In the genomic region with DNA sequence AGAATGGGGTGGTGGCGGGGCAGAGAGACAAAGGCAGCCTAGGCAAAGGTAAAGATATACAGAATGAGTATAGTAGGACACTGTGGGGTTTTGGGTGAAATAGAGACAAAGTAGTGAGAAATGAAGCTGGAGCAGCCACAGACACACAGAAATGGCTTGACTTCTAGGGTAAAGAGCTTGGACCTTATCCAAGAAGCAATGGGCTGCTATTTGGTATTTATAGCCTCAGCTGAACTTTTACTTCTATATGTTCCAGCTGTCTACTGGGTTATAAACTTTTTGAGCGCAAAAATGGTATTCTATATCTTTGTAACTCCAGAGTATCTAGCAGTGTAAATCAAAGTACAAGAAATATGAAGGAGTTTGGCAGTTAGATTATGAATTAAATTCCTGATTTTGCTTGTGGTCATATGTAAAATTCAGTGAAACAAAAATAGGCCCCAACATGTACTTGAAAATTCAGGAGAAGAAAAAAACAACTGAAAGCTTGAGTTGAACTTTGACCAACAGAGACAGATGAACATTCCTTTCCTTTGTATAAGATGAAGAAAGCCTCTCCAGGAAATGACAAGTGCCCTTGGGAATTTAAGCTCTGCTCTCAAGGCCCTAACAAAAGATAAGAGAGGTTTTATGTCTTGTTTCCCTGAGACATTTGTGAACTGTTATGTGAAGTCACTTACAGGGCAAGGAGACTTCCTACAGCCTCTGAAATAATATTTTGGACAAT, we compare ENCODE assay signal across 10 cellular contexts.
DNase-seq lines count a peak whose midpoint lies in the region; ATAC-seq and TF ChIP-seq lines count a peak whose summit lies in the region.
"Had no signal": no experiment of that assay in that cellular context is flagged by ENCODE, and none has a peak within 500 bp of the region (broad histone marks: within the 10 kb centered on the region; RNA-seq: fewer than 3 reads in every experiment).

No MANE protein-coding gene starts in this region.

- H3K4me3 Mint-ChIP-seq in GM23338 = peak overlapping the region; percentile 3; the same call in 1 of the 3 replicates

- no peak overlapping the region for H3K4me3 ChIP-seq in GM23338
- no peak overlapping the region for H3K4me3 ChIP-seq in SJSA1
- no peak overlapping the region for H3K4me3 ChIP-seq in foreskin fibroblast (ENCODE audit: low read depth in 1 of 2, low read length in 2 of 2)
- no peak overlapping the region for H3K4me3 ChIP-seq in skeletal muscle cell (ENCODE audit: low read depth, low read length)
- H3K4me3 ChIP-seq: body of pancreas had no signal

- H3K36me3 ChIP-seq in GM23338 (ENCODE audit: insufficient read depth) (no peaks in the 10 kb centered on the region), SJSA1 (no peaks in the 10 kb centered on the region)

- peaks cover 2% of the 10 kb centered on the region for H3K27me3 Mint-ChIP-seq in GM23338 (ENCODE audit: insufficient read depth, low read depth, poor library complexity)

- H3K4me1 ChIP-seq in GM23338 (ENCODE audit: insufficient read depth) = peaks cover 25% of the 10 kb centered on the region
- peaks cover 38% of the 10 kb centered on the region for H3K4me1 ChIP-seq in SJSA1 (replicated peaks)
- H3K4me1 ChIP-seq: body of pancreas had no signal

- H3K27ac Mint-ChIP-seq in GM23338 = peak overlapping the region; percentile 62; the same call in 1 of the 2 replicates

- no peaks in the 10 kb centered on the region for H4K20me1 ChIP-seq in GM23338 (replicated peaks; ENCODE audit: insufficient read depth)

- ATAC-seq in GM23338 (peak; percentile 70), GM21381 (IDR thresholded peaks at IDR 0.05; ENCODE audit: unreplicated experiment) (no peak), HG03139 (IDR thresholded peaks at IDR 0.05; ENCODE audit: unreplicated experiment) (no peak)
- ATAC-seq: body of pancreas had no signal

- TF ChIP-seq CTCF in GM23338 (conservative IDR thresholded peaks at IDR 0.05; ENCODE audit: low read depth in 2 of 2) = no peak
- no peak for TF ChIP-seq CTCF in foreskin fibroblast (IDR thresholded peaks at IDR 0.05; ENCODE audit: low read depth, low read length)

- no peaks in the 10 kb centered on the region for H3K36me3 Mint-ChIP-seq in GM23338 (ENCODE audit: low read depth)

- DNase-seq in GM23338 (ENCODE audit: low spot score) (peak; percentile 69), SJSA1 (ENCODE audit: low read depth in 1 of 2, low spot score in 2 of 2) (peak; percentile 42 to 86), foreskin fibroblast (peak; percentile 80 to 86), skeletal muscle cell (ENCODE audit: low read depth) (peak; percentile 70), pons (ENCODE audit: low spot score) (no peak), DMS114 treated with DMSO at 0.1 percent for 48 hours (lab: John Stamatoyannopoulos, UW; ENCODE audit: unreplicated experiment) (no peak)
- DNase-seq: body of pancreas, NCI-H446 had no signal

- peak overlapping the region; percentile 19; the same call in 1 of the 2 replicates for H3K4me2 ChIP-seq in GM23338

- no peaks in the 10 kb centered on the region for H3K9me3 ChIP-seq in SJSA1 (replicated peaks)
- H3K9me3 ChIP-seq: body of pancreas had no signal

- H3K27ac ChIP-seq in GM23338 (ENCODE audit: low read depth) = peak overlapping the region; percentile 75
- peak overlapping the region; percentile 96 for H3K27ac ChIP-seq in SJSA1
- H3K27ac ChIP-seq: body of pancreas had no signal

- no peaks in the 10 kb centered on the region for H3K27me3 ChIP-seq in GM23338 (ENCODE audit: insufficient read depth)
- H3K27me3 ChIP-seq in SJSA1 (replicated peaks) = no peaks in the 10 kb centered on the region
- H3K27me3 ChIP-seq: body of pancreas had no signal

- H3K4me1 Mint-ChIP-seq in GM23338 = peaks cover 15% of the 10 kb centered on the region

- H3F3A ChIP-seq in GM23338 (replicated peaks; ENCODE audit: low read depth) = no peaks in the 10 kb centered on the region

- peaks cover 2% of the 10 kb centered on the region; the same call in 1 of the 3 replicates for H3K9me3 Mint-ChIP-seq in GM23338

- no peaks in the 10 kb centered on the region for H3K79me2 ChIP-seq in GM23338 (replicated peaks; ENCODE audit: insufficient read depth)

- no peak overlapping the region for H2AFZ ChIP-seq in GM23338

- H3K9me2 ChIP-seq in GM23338 (ENCODE audit: insufficient read depth) = no peaks in the 10 kb centered on the region

TF ChIP-seq in GM23338, 12 proteins besides CTCF, POLR2A, EP300 and RAD21 (continues in another document):
- TF ChIP-seq JUNB (IDR thresholded peaks at IDR 0.05; ENCODE audit: unreplicated experiment) (no peak), STAT1 (IDR thresholded peaks at IDR 0.05; ENCODE audit: unreplicated experiment) (no peak), POLR2AphosphoS5 (IDR thresholded peaks at IDR 0.05; ENCODE audit: low read depth) (no peak)
- TF ChIP-seq, protein P1, sequence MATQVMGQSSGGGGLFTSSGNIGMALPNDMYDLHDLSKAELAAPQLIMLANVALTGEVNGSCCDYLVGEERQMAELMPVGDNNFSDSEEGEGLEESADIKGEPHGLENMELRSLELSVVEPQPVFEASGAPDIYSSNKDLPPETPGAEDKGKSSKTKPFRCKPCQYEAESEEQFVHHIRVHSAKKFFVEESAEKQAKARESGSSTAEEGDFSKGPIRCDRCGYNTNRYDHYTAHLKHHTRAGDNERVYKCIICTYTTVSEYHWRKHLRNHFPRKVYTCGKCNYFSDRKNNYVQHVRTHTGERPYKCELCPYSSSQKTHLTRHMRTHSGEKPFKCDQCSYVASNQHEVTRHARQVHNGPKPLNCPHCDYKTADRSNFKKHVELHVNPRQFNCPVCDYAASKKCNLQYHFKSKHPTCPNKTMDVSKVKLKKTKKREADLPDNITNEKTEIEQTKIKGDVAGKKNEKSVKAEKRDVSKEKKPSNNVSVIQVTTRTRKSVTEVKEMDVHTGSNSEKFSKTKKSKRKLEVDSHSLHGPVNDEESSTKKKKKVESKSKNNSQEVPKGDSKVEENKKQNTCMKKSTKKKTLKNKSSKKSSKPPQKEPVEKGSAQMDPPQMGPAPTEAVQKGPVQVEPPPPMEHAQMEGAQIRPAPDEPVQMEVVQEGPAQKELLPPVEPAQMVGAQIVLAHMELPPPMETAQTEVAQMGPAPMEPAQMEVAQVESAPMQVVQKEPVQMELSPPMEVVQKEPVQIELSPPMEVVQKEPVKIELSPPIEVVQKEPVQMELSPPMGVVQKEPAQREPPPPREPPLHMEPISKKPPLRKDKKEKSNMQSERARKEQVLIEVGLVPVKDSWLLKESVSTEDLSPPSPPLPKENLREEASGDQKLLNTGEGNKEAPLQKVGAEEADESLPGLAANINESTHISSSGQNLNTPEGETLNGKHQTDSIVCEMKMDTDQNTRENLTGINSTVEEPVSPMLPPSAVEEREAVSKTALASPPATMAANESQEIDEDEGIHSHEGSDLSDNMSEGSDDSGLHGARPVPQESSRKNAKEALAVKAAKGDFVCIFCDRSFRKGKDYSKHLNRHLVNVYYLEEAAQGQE (IDR thresholded peaks at IDR 0.05; ENCODE audit: unreplicated experiment) = no peak

Comparison
In these comparisons a context has a peak if more than half of its experiments do, and no peak if none do; other contexts are left out.
1. DNase-seq: peak in GM23338 (single experiment), SJSA1 (2 of 2), foreskin fibroblast (2 of 2) and skeletal muscle cell (single experiment); none in pons (single experiment) and DMS114 treated with DMSO at 0.1 percent for 48 hours (single experiment).